ENCODE assay signal across 8 cellular contexts in the genomic region with DNA sequence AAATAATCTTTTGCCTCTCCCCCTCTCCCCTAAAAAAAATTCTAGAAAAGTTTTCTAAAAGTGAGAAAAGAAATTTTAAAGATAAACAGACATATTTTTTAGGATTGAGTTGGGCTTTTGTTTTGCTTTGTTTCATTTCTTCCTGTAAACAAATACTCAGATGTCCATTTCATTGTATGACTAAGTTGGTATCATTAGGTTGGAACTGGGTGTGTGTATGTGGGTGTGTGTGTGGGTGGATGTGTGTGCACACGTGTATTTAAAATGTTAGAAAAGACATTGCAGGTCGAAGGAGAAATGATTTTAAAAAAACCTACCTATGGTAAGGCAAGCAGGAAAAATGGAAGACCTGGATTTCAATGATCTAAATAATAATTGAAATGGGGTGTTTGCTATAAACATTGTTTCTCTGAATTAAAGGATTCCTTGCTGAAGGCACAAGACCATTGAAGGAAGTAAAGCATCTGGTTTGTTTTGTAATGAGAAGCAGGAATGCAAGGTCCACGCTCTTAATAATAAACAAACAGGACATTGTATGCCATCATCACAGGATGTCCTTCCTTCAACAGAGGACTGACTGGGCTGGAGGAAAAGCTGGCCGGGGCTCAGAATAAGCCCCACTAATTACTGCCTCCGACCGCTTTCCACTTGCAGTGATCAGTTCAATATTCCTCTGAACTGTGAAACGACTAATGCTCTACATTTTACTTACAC. TPM values are rescaled to one million over a fixed set of nuclear protein-coding genes. Genes with fewer than 3 reads are reported as not detected.
DNase-seq lines count a peak whose midpoint lies in the region; ATAC-seq and TF ChIP-seq lines count a peak whose summit lies in the region.

No MANE protein-coding gene starts in this region.

- no peak for TF ChIP-seq CTCF in NB4 (IDR thresholded peaks at IDR 0.05; ENCODE audit: low read depth, low read length)
- TF ChIP-seq CTCF in coronary artery (IDR thresholded peaks at IDR 0.05), result no peak
- no peak for TF ChIP-seq CTCF in natural killer cell (IDR thresholded peaks at IDR 0.05)

- peak overlapping the region; percentile 88 to 97 for H3K27ac Mint-ChIP-seq in natural killer cell

- no peaks in the 10 kb centered on the region for H3K9me3 Mint-ChIP-seq in natural killer cell

- intact Hi-C loops in natural killer cell (cut with micrococcal nuclease), result loop anchor here (5.0 kb wide), 1 partner anchor 603 kb away; no protein-coding TSS in a partner anchor

- H3K4me3 Mint-ChIP-seq in natural killer cell, result peak overlapping the region; percentile 94

- DNase-seq in Caki2 (ENCODE audit: low read depth) (peak; percentile 27), NB4 (ENCODE audit: low read depth) (peak; percentile 19), coronary artery (ENCODE audit: low spot score) (no peak), natural killer cell (no peak), superior temporal gyrus (ENCODE audit: extremely low spot score) (no peak), SW 1271 (lab: John Stamatoyannopoulos, UW) (no peak)

- in situ Hi-C loops in Caki2 (cut with HindIII; ENCODE audit: low pct_unique_long_range_greater_than_20kb, low sequenced_read_pairs), result no loop called here

- no peaks in the 10 kb centered on the region for H3K27me3 Mint-ChIP-seq in natural killer cell (ENCODE audit: low read depth in 2 of 2)

- H3K4me1 Mint-ChIP-seq in natural killer cell, result peaks cover 62 to 64% of the 10 kb centered on the region in 2 donors

- no peak for TF ChIP-seq POLR2A in NB4 (IDR thresholded peaks at IDR 0.05; ENCODE audit: extremely low read depth, insufficient read length)

- H3K4me3 ChIP-seq in NB4 (ENCODE audit: low read depth, low read length) (peak overlapping the region; percentile 60), coronary artery (peak overlapping the region; percentile 71)

- H3K36me3 Mint-ChIP-seq in natural killer cell, result no peaks in the 10 kb centered on the region

- ATAC-seq in natural killer cell (no peak), HG02884 (IDR thresholded peaks at IDR 0.05; ENCODE audit: unreplicated experiment) (no peak), HG03378 (IDR thresholded peaks at IDR 0.05; ENCODE audit: unreplicated experiment) (no peak)

- H3K27ac ChIP-seq in coronary artery, result peak overlapping the region in 1 of 2 donors; percentile 71

RNA-seq across cellular contexts. Expression of a gene that starts 1.0 kb away (rescaled TPM):
- total RNA-seq in Caki2 (2014; rRNA removed; shearing (Covaris generic); ENCODE audit: low replicate concordance), result 0.37 and 1.1 TPM in 2 replicates
- 100 to 1,000 TPM; 165 to 180 (median 177) TPM for total RNA-seq in natural killer cell

Comparison
In these comparisons a context has a peak if more than half of its experiments do, and no peak if none do; other contexts are left out.
1. DNase-seq: peak in Caki2 (single experiment) and NB4 (single experiment); none in coronary artery (single experiment), natural killer cell (single experiment), superior temporal gyrus (single experiment) and SW 1271 (0 of 2).
2. RNA of a gene that starts 1.0 kb away (total RNA-seq): 165 to 180 TPM in natural killer cell; 0.37 to 1.1 TPM in Caki2; every median in the first group is over 10 times any median in the second.